Comparison of ENCODE assay signal across 1 cellular context in the genomic region with DNA sequence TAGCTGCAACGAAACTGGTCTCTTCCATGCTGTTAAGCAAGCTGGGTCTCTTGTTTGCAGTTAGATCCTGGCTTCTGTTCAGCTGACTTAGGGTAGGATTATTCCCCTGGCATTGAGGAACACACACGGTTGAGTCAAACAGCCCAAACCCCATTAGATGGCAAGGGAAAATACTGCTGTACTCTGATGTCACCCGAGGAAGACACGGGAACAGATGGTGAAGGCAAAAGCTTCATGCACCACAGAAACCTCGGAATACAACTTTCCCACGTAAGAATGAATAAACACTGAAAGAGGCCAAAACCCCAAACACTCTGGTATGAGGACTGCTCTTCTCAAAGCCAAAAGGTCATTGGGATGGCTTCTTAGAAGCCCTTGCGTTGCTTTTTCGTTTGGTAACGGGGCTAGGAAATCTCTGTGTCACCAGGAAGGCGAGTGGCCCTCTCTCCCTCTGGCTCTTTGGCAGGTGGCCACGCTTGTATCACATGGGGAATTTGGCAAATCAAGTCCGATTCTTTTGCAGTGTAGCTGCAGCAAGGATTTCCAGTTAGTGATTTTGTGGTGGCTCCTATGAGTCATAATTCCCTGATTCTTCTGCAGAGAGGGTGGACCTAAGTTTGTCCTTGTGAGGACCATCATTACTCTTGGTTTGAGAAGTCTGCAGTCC.
TF ChIP-seq lines count a peak whose summit lies in the region.

No MANE protein-coding gene starts in this region.

TF ChIP-seq in IMR-90, 13 proteins besides CTCF, POLR2A, EP300 and RAD21:
- TF ChIP-seq MAZ (IDR thresholded peaks at IDR 0.05; ENCODE audit: borderline replicate concordance, low read depth, low read length) = no peak
- TF ChIP-seq RFX5 (IDR thresholded peaks at IDR 0.05; ENCODE audit: low read depth, low read length) = no peak
- no peak for TF ChIP-seq MXI1 (IDR thresholded peaks at IDR 0.05; ENCODE audit: borderline replicate concordance, low read depth, low read length)
- TF ChIP-seq, protein P1, sequence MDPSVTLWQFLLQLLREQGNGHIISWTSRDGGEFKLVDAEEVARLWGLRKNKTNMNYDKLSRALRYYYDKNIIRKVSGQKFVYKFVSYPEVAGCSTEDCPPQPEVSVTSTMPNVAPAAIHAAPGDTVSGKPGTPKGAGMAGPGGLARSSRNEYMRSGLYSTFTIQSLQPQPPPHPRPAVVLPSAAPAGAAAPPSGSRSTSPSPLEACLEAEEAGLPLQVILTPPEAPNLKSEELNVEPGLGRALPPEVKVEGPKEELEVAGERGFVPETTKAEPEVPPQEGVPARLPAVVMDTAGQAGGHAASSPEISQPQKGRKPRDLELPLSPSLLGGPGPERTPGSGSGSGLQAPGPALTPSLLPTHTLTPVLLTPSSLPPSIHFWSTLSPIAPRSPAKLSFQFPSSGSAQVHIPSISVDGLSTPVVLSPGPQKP (IDR thresholded peaks at IDR 0.05; ENCODE audit: borderline replicate concordance, low read depth, low read length) = no peak
- no peak for TF ChIP-seq SMC3 (IDR thresholded peaks at IDR 0.05; ENCODE audit: low read depth, low read length)
- TF ChIP-seq RCOR1 (IDR thresholded peaks at IDR 0.05; ENCODE audit: insufficient replicate concordance, low read length) = peak; percentile 56
- no peak for TF ChIP-seq NFE2L2 (IDR thresholded peaks at IDR 0.05; ENCODE audit: low read depth, low read length)
- TF ChIP-seq CEBPB (IDR thresholded peaks at IDR 0.05; ENCODE audit: low read depth, low read length) = no peak; the same call in 1 of the 2 replicates
- peak; percentile 76 for TF ChIP-seq FOS (IDR thresholded peaks at IDR 0.05; ENCODE audit: low read depth, low read length)
- no peak for TF ChIP-seq CHD1 (IDR thresholded peaks at IDR 0.05; ENCODE audit: low read depth, low read length)
- TF ChIP-seq, protein P2, sequence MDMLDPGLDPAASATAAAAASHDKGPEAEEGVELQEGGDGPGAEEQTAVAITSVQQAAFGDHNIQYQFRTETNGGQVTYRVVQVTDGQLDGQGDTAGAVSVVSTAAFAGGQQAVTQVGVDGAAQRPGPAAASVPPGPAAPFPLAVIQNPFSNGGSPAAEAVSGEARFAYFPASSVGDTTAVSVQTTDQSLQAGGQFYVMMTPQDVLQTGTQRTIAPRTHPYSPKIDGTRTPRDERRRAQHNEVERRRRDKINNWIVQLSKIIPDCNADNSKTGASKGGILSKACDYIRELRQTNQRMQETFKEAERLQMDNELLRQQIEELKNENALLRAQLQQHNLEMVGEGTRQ (IDR thresholded peaks at IDR 0.05; ENCODE audit: low read depth, low read length) = peak; percentile 94
- no peak for TF ChIP-seq MAFK (IDR thresholded peaks at IDR 0.05; ENCODE audit: low read depth, low read length)
- TF ChIP-seq BHLHE40 (IDR thresholded peaks at IDR 0.05; ENCODE audit: low read depth, low read length) = no peak; the same call in 1 of the 2 replicates
